In genomic region chr2:10490806-10491291, GRCh38 we compare ENCODE assay signal across 18 cellular contexts. TPM values are rescaled to one million over a fixed set of nuclear protein-coding genes. Genes with fewer than 3 reads are reported as not detected.
DNase-seq lines count a peak whose midpoint lies in the region; ATAC-seq and TF ChIP-seq lines count a peak whose summit lies in the region.
"Had no signal": no experiment of that assay in that cellular context is flagged by ENCODE, and none has a peak within 500 bp of the region (broad histone marks: within the 10 kb centered on the region; RNA-seq: fewer than 3 reads in every experiment).

No MANE protein-coding gene starts in this region.

- no peak overlapping the region for H3K4me3 ChIP-seq in epithelial cell of proximal tubule (ENCODE audit: low read depth, low read length)
- H3K4me3 ChIP-seq in parathyroid adenoma (ENCODE audit: low read depth, low read length), result no peak overlapping the region
- H3K4me3 ChIP-seq: breast epithelium, heart right ventricle had no signal

- H3K4me3 Mint-ChIP-seq in CD4-positive, alpha-beta T cell, result no peak overlapping the region
- H3K4me3 Mint-ChIP-seq in stimulated activated naive B cell treated with anti-CD40 and anti-IgM and Interleukin-4, amounts not matched to agents 10 μg/mL and 1 μg/mL and 100 μg/mL, for 72 hours, result no peak overlapping the region
- H3K4me3 Mint-ChIP-seq: activated T-cell treated with anti-CD3 and anti-CD28 coated beads, Interleukin-2, amount 50 U/mL, for 4 hours had no signal

- POLR2A ChIA-PET in CD4-positive, alpha-beta T cell (lab: Charles Lee), result no interaction called here

- CTCF ChIA-PET in CD4-positive, alpha-beta T cell (lab: Charles Lee), result no interaction called here

- intact Hi-C loops in CD4-positive, alpha-beta T cell (cut with DNase I, micrococcal nuclease), result no loop called here

- H3K4me1 ChIP-seq in parathyroid adenoma, result peaks cover 18% of the 10 kb centered on the region
- H3K4me1 ChIP-seq: breast epithelium, heart right ventricle had no signal

- no peaks in the 10 kb centered on the region for H3K27me3 ChIP-seq in CD4-positive, alpha-beta T cell (ENCODE audit: control insufficient read depth, insufficient read depth, low read length)
- no peaks in the 10 kb centered on the region for H3K27me3 ChIP-seq in parathyroid adenoma (ENCODE audit: control insufficient read depth, insufficient read depth, low read length)

- no peak for TF ChIP-seq CTCF in CD4-positive, alpha-beta T cell (IDR thresholded peaks at IDR 0.05)
- no peak for TF ChIP-seq CTCF in epithelial cell of proximal tubule (conservative IDR thresholded peaks at IDR 0.05; ENCODE audit: low read depth, low read length)
- no peak for TF ChIP-seq CTCF in parathyroid adenoma (IDR thresholded peaks at IDR 0.05)

- peak overlapping the region; percentile 35 for H2AFZ ChIP-seq in parathyroid adenoma

- H3K9me3 ChIP-seq in CD4-positive, alpha-beta T cell (ENCODE audit: control insufficient read depth, low read length), result no peaks in the 10 kb centered on the region
- H3K9me3 ChIP-seq in parathyroid adenoma (ENCODE audit: control insufficient read depth, low read length), result no peaks in the 10 kb centered on the region
- H3K9me3 ChIP-seq: breast epithelium had no signal

- no peaks in the 10 kb centered on the region for H3K36me3 Mint-ChIP-seq in CD4-positive, alpha-beta T cell (ENCODE audit: low read depth)
- peaks cover 0 to 8% of the 10 kb centered on the region in 2 donors for H3K36me3 Mint-ChIP-seq in stimulated activated naive B cell treated with anti-CD40 and anti-IgM and Interleukin-4, amounts not matched to agents 10 μg/mL and 1 μg/mL and 100 μg/mL, for 72 hours

- no peaks in the 10 kb centered on the region for H3K36me3 ChIP-seq in parathyroid adenoma (ENCODE audit: control insufficient read depth, insufficient read depth, low read length)
- H3K36me3 ChIP-seq: breast epithelium, heart right ventricle had no signal

- peaks cover 5% of the 10 kb centered on the region for H3K27me3 Mint-ChIP-seq in CD4-positive, alpha-beta T cell
- peaks cover 41 to 55% of the 10 kb centered on the region in 2 donors for H3K27me3 Mint-ChIP-seq in stimulated activated naive B cell treated with anti-CD40 and anti-IgM and Interleukin-4, amounts not matched to agents 10 μg/mL and 1 μg/mL and 100 μg/mL, for 72 hours

- no peaks in the 10 kb centered on the region for H3K9me3 Mint-ChIP-seq in CD4-positive, alpha-beta T cell
- H3K9me3 Mint-ChIP-seq in stimulated activated naive B cell treated with anti-CD40 and anti-IgM and Interleukin-4, amounts not matched to agents 10 μg/mL and 1 μg/mL and 100 μg/mL, for 72 hours, result peaks cover 0 to 6% of the 10 kb centered on the region in 2 donors

- ATAC-seq in CD4-positive, alpha-beta T cell (ENCODE audit: poor library complexity), result no peak
- ATAC-seq in HG03439 (IDR thresholded peaks at IDR 0.05; ENCODE audit: unreplicated experiment), result no peak
- no peak for ATAC-seq in stimulated activated naive B cell treated with anti-CD40 and anti-IgM and Interleukin-4, amounts not matched to agents 10 μg/mL and 1 μg/mL and 100 μg/mL, for 72 hours (replicated peaks)
- ATAC-seq: activated T-cell treated with anti-CD3 and anti-CD28 coated beads, Interleukin-2, amount 50 U/mL, for 4 hours; heart right ventricle; SK-N-SH treated with all-trans-retinoic acid at 6 μM for 48 hours had no signal

- DNase-seq in CD4-positive, alpha-beta T cell, result no peak
- DNase-seq in HT-29 (ENCODE audit: low spot score) (peak; percentile 70), epithelial cell of proximal tubule (ENCODE audit: low read depth) (peak; percentile 48), dermis blood vessel endothelial cell (no peak), A172 (ENCODE audit: low spot score) (no peak)
- no peak for DNase-seq in stimulated activated naive B cell treated with anti-CD40 and anti-IgM and Interleukin-4, amounts not matched to agents 10 μg/mL and 1 μg/mL and 100 μg/mL, for 72 hours
- DNase-seq: activated CD4-positive, alpha-beta T cell treated with anti-CD3 and anti-CD28 coated beads, Interleukin-2, amount 50 U/mL, for 1 hour; activated T-cell treated with anti-CD3 and anti-CD28 coated beads, Interleukin-2, amount 50 U/mL, for 4 hours; AML-193; effector CD8-positive, alpha-beta T cell; heart right ventricle; NCI-H1048; NCI-H2081 treated with DMSO at 0.1 percent for 48 hours; NCI-H526 treated with DMSO at 0.1 percent for 48 hours had no signal

- H3K27ac ChIP-seq in CD4-positive, alpha-beta T cell (ENCODE audit: low read depth, low read length), result no peak overlapping the region
- H3K27ac ChIP-seq in parathyroid adenoma, result no peak overlapping the region
- H3K27ac ChIP-seq: breast epithelium, heart right ventricle had no signal

- H3K9ac ChIP-seq in parathyroid adenoma, result no peak overlapping the region

- peaks cover 28% of the 10 kb centered on the region for H3K4me1 Mint-ChIP-seq in CD4-positive, alpha-beta T cell (ENCODE audit: low read depth)
- peaks cover 0 to 5% of the 10 kb centered on the region in 2 donors for H3K4me1 Mint-ChIP-seq in stimulated activated naive B cell treated with anti-CD40 and anti-IgM and Interleukin-4, amounts not matched to agents 10 μg/mL and 1 μg/mL and 100 μg/mL, for 72 hours

- no peaks in the 10 kb centered on the region for H3K79me2 ChIP-seq in parathyroid adenoma

- H3K4me2 ChIP-seq in parathyroid adenoma (ENCODE audit: low read length), result no peak overlapping the region

- peak overlapping the region; percentile 55 for H3K27ac Mint-ChIP-seq in CD4-positive, alpha-beta T cell
- H3K27ac Mint-ChIP-seq in stimulated activated naive B cell treated with anti-CD40 and anti-IgM and Interleukin-4, amounts not matched to agents 10 μg/mL and 1 μg/mL and 100 μg/mL, for 72 hours, result no peak overlapping the region

RNA-seq across cellular contexts. Expression of gene ODC1, which starts 42.7 kb away (rescaled TPM):
- total RNA-seq in CD4-positive, alpha-beta T cell, result 100 to 1,000 TPM; 162 to 164 TPM
- 323 and 427 TPM in 2 replicates for total RNA-seq in HT-29 (2014; rRNA removed; shearing (Covaris generic))
- total RNA-seq in epithelial cell of proximal tubule (134 and 354 TPM in 2 replicates), dermis blood vessel endothelial cell (111 and 129 TPM in 2 replicates)
- total RNA-seq in A172 (2014; rRNA removed; shearing (Covaris generic)), result 308 and 372 TPM in 2 replicates

Comparison
In these comparisons a context has a peak if more than half of its experiments do, and no peak if none do; other contexts are left out.
1. DNase-seq: peak in HT-29 (single experiment) and epithelial cell of proximal tubule (single experiment); none in CD4-positive, alpha-beta T cell (0 of 10), dermis blood vessel endothelial cell (single experiment), A172 (single experiment) and stimulated activated naive B cell treated with anti-CD40 and anti-IgM and Interleukin-4, amounts not matched to agents 10 μg/mL and 1 μg/mL and 100 μg/mL, for 72 hours (single experiment).